Comparison of ENCODE assay signal across 26 cellular contexts in the genomic region with DNA sequence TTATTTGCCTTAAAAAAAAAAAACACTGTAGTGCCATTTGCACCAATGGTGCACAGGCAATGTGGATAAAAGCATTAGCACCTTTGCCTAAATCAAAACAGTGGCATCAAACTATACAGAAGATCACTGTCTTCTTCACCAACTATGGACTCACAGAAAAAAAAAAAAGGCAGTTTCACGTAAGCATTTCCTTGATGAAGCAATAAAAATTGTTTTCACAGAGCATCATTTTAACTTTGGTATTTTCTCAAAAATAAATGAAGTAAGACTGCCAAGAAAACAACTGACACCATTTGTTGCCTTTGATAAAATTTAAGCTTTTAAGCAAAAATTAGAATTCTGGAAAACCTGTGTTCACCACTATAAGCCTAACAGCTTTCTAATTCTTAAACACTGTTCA. TPM values are rescaled to one million over a fixed set of nuclear protein-coding genes. Genes with fewer than 3 reads are reported as not detected.
DNase-seq lines count a peak whose midpoint lies in the region; ATAC-seq and TF ChIP-seq lines count a peak whose summit lies in the region.
"Had no signal": no experiment of that assay in that cellular context is flagged by ENCODE, and none has a peak within 500 bp of the region (broad histone marks: within the 10 kb centered on the region; RNA-seq: fewer than 3 reads in every experiment).

No MANE protein-coding gene starts in this region.

- H3K79me2 ChIP-seq in Loucy (ENCODE audit: insufficient read depth, low read length): peaks cover 20% of the 10 kb centered on the region; the same call in 1 of the 2 replicates

- H2AFZ ChIP-seq in Loucy (ENCODE audit: low read length): no peak overlapping the region

- H3K36me3 Mint-ChIP-seq in CD8-positive, alpha-beta memory T cell: peaks cover 0 to 3% (median 0%) of the 10 kb centered on the region in 3 donors
- peaks cover 6% of the 10 kb centered on the region for H3K36me3 Mint-ChIP-seq in activated CD8-positive, alpha-beta T cell treated with anti-CD3 and anti-CD28 coated beads, Interleukin-2, amount 10 ng/mL, durations not matched to agents 7 days and 5 days (ENCODE audit: low read depth)
- H3K36me3 Mint-ChIP-seq: stimulated activated effector memory CD8-positive, alpha-beta T cell treated with anti-CD3 and anti-CD28 coated beads, Interleukin-12 subunit alpha, Interleukin-12 subunit beta, amount 100 ng/mL, for 72 hours had no signal

- H3K27me3 Mint-ChIP-seq in CD8-positive, alpha-beta memory T cell: no peaks in the 10 kb centered on the region
- no peaks in the 10 kb centered on the region for H3K27me3 Mint-ChIP-seq in activated CD8-positive, alpha-beta T cell treated with anti-CD3 and anti-CD28 coated beads, Interleukin-2, amount 10 ng/mL, durations not matched to agents 7 days and 5 days (ENCODE audit: low read depth)
- H3K27me3 Mint-ChIP-seq: activated CD8-positive, alpha-beta T cell treated with anti-CD3 and anti-CD28 coated beads for 36 hours; activated naive CD4-positive, alpha-beta T cell treated with anti-CD3 and anti-CD28 coated beads, Interleukin-2, amount 10 ng/mL, durations not matched to agents 7 days and 5 days; activated T-helper 17 cell treated with anti-CD3 and anti-CD28 coated beads, Interleukin-2, amount 50 U/mL, for 72 hours had no signal

- H3K4me3 ChIP-seq in Loucy (ENCODE audit: low read length, poor library complexity, severe bottlenecking) (no peak overlapping the region), cardiac fibroblast (replicated peaks in 1 of 2; ENCODE audit: low read depth in 2 of 2, low read length in 2 of 2) (no peak overlapping the region), vagina (no peak overlapping the region)
- no peak overlapping the region for H3K4me3 ChIP-seq in CD8-positive, alpha-beta memory T cell (ENCODE audit: low read length)
- H3K4me3 ChIP-seq: breast epithelium, colonic mucosa, gastrocnemius medialis, lung had no signal

- no peaks in the 10 kb centered on the region for H4K20me1 ChIP-seq in Loucy (ENCODE audit: insufficient read depth, low read length, poor library complexity, severe bottlenecking)

- no peak overlapping the region for H3K27ac ChIP-seq in CD8-positive, alpha-beta memory T cell (ENCODE audit: low read depth, low read length)
- H3K27ac ChIP-seq in vagina: no peak overlapping the region
- H3K27ac ChIP-seq: breast epithelium, colonic mucosa, gastrocnemius medialis, RWPE1 had no signal

- no peak for ATAC-seq in activated CD8-positive, alpha-beta T cell treated with anti-CD3 and anti-CD28 coated beads, Interleukin-2, amount 10 ng/mL, durations not matched to agents 7 days and 5 days
- ATAC-seq: activated CD8-positive, alpha-beta T cell treated with anti-CD3 and anti-CD28 coated beads for 36 hours; activated T-helper 17 cell treated with anti-CD3 and anti-CD28 coated beads, Interleukin-2, amount 50 U/mL, for 72 hours; gastrocnemius medialis; stimulated activated effector memory CD8-positive, alpha-beta T cell treated with anti-CD3 and anti-CD28 coated beads, Interleukin-12 subunit alpha, Interleukin-12 subunit beta, amount 100 ng/mL, for 72 hours had no signal

- peaks cover 59% of the 10 kb centered on the region for H3K4me1 ChIP-seq in Loucy (ENCODE audit: insufficient read depth, low read length, poor library complexity, severe bottlenecking)
- peaks cover 4% of the 10 kb centered on the region for H3K4me1 ChIP-seq in CD8-positive, alpha-beta memory T cell (ENCODE audit: insufficient read depth, low read length)
- H3K4me1 ChIP-seq in vagina: peaks cover 36% of the 10 kb centered on the region
- H3K4me1 ChIP-seq: colonic mucosa had no signal

- H3K27me3 ChIP-seq in Loucy (ENCODE audit: insufficient read depth, low read length, poor library complexity, severe bottlenecking) (no peaks in the 10 kb centered on the region), vagina (no peaks in the 10 kb centered on the region)
- no peaks in the 10 kb centered on the region for H3K27me3 ChIP-seq in CD8-positive, alpha-beta memory T cell (ENCODE audit: insufficient read depth, low read length, poor library complexity, severe bottlenecking)
- H3K27me3 ChIP-seq: breast epithelium, colonic mucosa, gastrocnemius medialis had no signal

- no peak overlapping the region for H3K27ac Mint-ChIP-seq in CD8-positive, alpha-beta memory T cell
- H3K27ac Mint-ChIP-seq in activated CD8-positive, alpha-beta T cell treated with anti-CD3 and anti-CD28 coated beads, Interleukin-2, amount 10 ng/mL, durations not matched to agents 7 days and 5 days: no peak overlapping the region
- H3K27ac Mint-ChIP-seq: activated CD8-positive, alpha-beta T cell treated with anti-CD3 and anti-CD28 coated beads for 36 hours; activated naive CD4-positive, alpha-beta T cell treated with anti-CD3 and anti-CD28 coated beads, Interleukin-2, amount 10 ng/mL, durations not matched to agents 7 days and 5 days; activated T-helper 17 cell treated with anti-CD3 and anti-CD28 coated beads, Interleukin-2, amount 50 U/mL, for 72 hours; nephron; stimulated activated effector memory CD8-positive, alpha-beta T cell treated with anti-CD3 and anti-CD28 coated beads, Interleukin-12 subunit alpha, Interleukin-12 subunit beta, amount 100 ng/mL, for 72 hours had no signal

- peak overlapping the region; percentile 9 for H3K4me2 ChIP-seq in Loucy (ENCODE audit: low read depth, low read length, poor library complexity, severe bottlenecking)

- no peaks in the 10 kb centered on the region for H3K36me3 ChIP-seq in Loucy (ENCODE audit: insufficient read depth, low read length)
- no peaks in the 10 kb centered on the region for H3K36me3 ChIP-seq in CD8-positive, alpha-beta memory T cell (ENCODE audit: insufficient read depth, low read length)
- no peaks in the 10 kb centered on the region for H3K36me3 ChIP-seq in vagina
- H3K36me3 ChIP-seq: breast epithelium, colonic mucosa, gastrocnemius medialis had no signal

- no peak overlapping the region for H3K9ac ChIP-seq in Loucy (ENCODE audit: low read depth, low read length, poor library complexity, severe bottlenecking)

- TF ChIP-seq POLR2A in vagina (IDR thresholded peaks at IDR 0.05): no peak

- peaks cover 13 to 31% (median 30%) of the 10 kb centered on the region in 3 donors for H3K4me1 Mint-ChIP-seq in CD8-positive, alpha-beta memory T cell
- H3K4me1 Mint-ChIP-seq in activated CD8-positive, alpha-beta T cell treated with anti-CD3 and anti-CD28 coated beads, Interleukin-2, amount 10 ng/mL, durations not matched to agents 7 days and 5 days (ENCODE audit: low read depth): peaks cover 19% of the 10 kb centered on the region

- peak; percentile 28 for DNase-seq in EH (ENCODE audit: low read depth)
- DNase-seq in cardiac fibroblast (ENCODE audit: low read depth in 2 of 2): peak; percentile 49 to 72
- DNase-seq in inferior parietal cortex (ENCODE audit: extremely low spot score): peak; percentile 10
- DNase-seq in NCI-H345 treated with DMSO at 0.1 percent for 48 hours (lab: John Stamatoyannopoulos, UW; ENCODE audit: unreplicated experiment): no peak
- DNase-seq in CD8-positive, alpha-beta memory T cell: no peak
- DNase-seq in vagina (ENCODE audit: extremely low spot score in 2 of 2): no peak
- DNase-seq in activated CD8-positive, alpha-beta T cell treated with anti-CD3 and anti-CD28 coated beads, Interleukin-2, amount 10 ng/mL, durations not matched to agents 7 days and 5 days: no peak
- DNase-seq: activated CD8-positive, alpha-beta T cell treated with anti-CD3 and anti-CD28 coated beads for 36 hours; activated naive CD4-positive, alpha-beta T cell treated with anti-CD3 and anti-CD28 coated beads, Interleukin-2, amount 10 ng/mL, durations not matched to agents 7 days and 5 days; amygdala; colonic mucosa; DMS153; effector CD4-positive, alpha-beta T cell; gastrocnemius medialis; NCI-H146; NCI-H226; NCI-H82; T-helper 2 cell; trophoblast cell had no signal

- no peaks in the 10 kb centered on the region for H3K9me3 ChIP-seq in Loucy (ENCODE audit: insufficient read depth, low read depth, low read length)
- no peaks in the 10 kb centered on the region for H3K9me3 ChIP-seq in CD8-positive, alpha-beta memory T cell (ENCODE audit: low read length)
- H3K9me3 ChIP-seq in vagina: no peaks in the 10 kb centered on the region
- H3K9me3 ChIP-seq: breast epithelium, colonic mucosa, gastrocnemius medialis had no signal

- CTCF ChIA-PET in CD8-positive, alpha-beta memory T cell (lab: Charles Lee): no interaction called here
- CTCF ChIA-PET in activated CD8-positive, alpha-beta T cell treated with anti-CD3 and anti-CD28 coated beads, Interleukin-2, amount 10 ng/mL, durations not matched to agents 7 days and 5 days (lab: Charles Lee): interaction anchor here (0.6 kb wide), 2 partner anchors 510 to 547 kb away, joined by 3 read pairs; no protein-coding TSS in a partner anchor

- intact Hi-C loops in vagina (cut with DNase I): no loop called here

- H3K4me3 Mint-ChIP-seq in CD8-positive, alpha-beta memory T cell: no peak overlapping the region
- no peak overlapping the region for H3K4me3 Mint-ChIP-seq in activated CD8-positive, alpha-beta T cell treated with anti-CD3 and anti-CD28 coated beads, Interleukin-2, amount 10 ng/mL, durations not matched to agents 7 days and 5 days
- H3K4me3 Mint-ChIP-seq: activated CD8-positive, alpha-beta T cell treated with anti-CD3 and anti-CD28 coated beads for 36 hours; activated naive CD4-positive, alpha-beta T cell treated with anti-CD3 and anti-CD28 coated beads, Interleukin-2, amount 10 ng/mL, durations not matched to agents 7 days and 5 days; activated T-helper 17 cell treated with anti-CD3 and anti-CD28 coated beads, Interleukin-2, amount 50 U/mL, for 72 hours; nephron; stimulated activated effector memory CD8-positive, alpha-beta T cell treated with anti-CD3 and anti-CD28 coated beads, Interleukin-12 subunit alpha, Interleukin-12 subunit beta, amount 100 ng/mL, for 72 hours had no signal

- peaks cover 3% of the 10 kb centered on the region for H3F3A ChIP-seq in Loucy (ENCODE audit: low read depth)

- no peaks in the 10 kb centered on the region for H3K9me2 ChIP-seq in Loucy (replicated peaks; ENCODE audit: low read depth, low read length)

- H3K9me3 Mint-ChIP-seq in CD8-positive, alpha-beta memory T cell: no peaks in the 10 kb centered on the region
- peaks cover 3% of the 10 kb centered on the region for H3K9me3 Mint-ChIP-seq in activated CD8-positive, alpha-beta T cell treated with anti-CD3 and anti-CD28 coated beads, Interleukin-2, amount 10 ng/mL, durations not matched to agents 7 days and 5 days (ENCODE audit: insufficient read depth)
- H3K9me3 Mint-ChIP-seq: activated naive CD4-positive, alpha-beta T cell treated with anti-CD3 and anti-CD28 coated beads, Interleukin-2, amount 10 ng/mL, durations not matched to agents 7 days and 5 days; activated T-helper 17 cell treated with anti-CD3 and anti-CD28 coated beads, Interleukin-2, amount 50 U/mL, for 72 hours; nephron; stimulated activated effector memory CD8-positive, alpha-beta T cell treated with anti-CD3 and anti-CD28 coated beads, Interleukin-12 subunit alpha, Interleukin-12 subunit beta, amount 100 ng/mL, for 72 hours had no signal

- POLR2A ChIA-PET in CD8-positive, alpha-beta memory T cell (lab: Charles Lee): no interaction called here
- POLR2A ChIA-PET in activated CD8-positive, alpha-beta T cell treated with anti-CD3 and anti-CD28 coated beads, Interleukin-2, amount 10 ng/mL, durations not matched to agents 7 days and 5 days (lab: Charles Lee): no interaction called here

- TF ChIP-seq CTCF in Loucy (conservative IDR thresholded peaks at IDR 0.05; ENCODE audit: low read length): no peak
- TF ChIP-seq CTCF in cardiac fibroblast (IDR thresholded peaks at IDR 0.05; ENCODE audit: low read depth, low read length): no peak
- no peak for TF ChIP-seq CTCF in vagina (IDR thresholded peaks at IDR 0.05)

RNA-seq across cellular contexts. Expression of gene METTL8, which starts 21.2 kb away (rescaled TPM):
- 10 to 100 TPM; 46.0 to 50.5 TPM for total RNA-seq in CD8-positive, alpha-beta memory T cell
- 16.6 TPM for polyA plus RNA-seq in CD8-positive, alpha-beta memory T cell
- 27.7 TPM for total RNA-seq in vagina
- total RNA-seq in activated CD8-positive, alpha-beta T cell treated with anti-CD3 and anti-CD28 coated beads, Interleukin-2, amount 10 ng/mL, durations not matched to agents 7 days and 5 days: 10 to 100 TPM; 20.9 to 22.4 TPM

RNA-seq across cellular contexts. Expression of gene DCAF17, which starts 21.5 kb away (rescaled TPM):
- 10 to 100 TPM; 19.3 to 19.8 TPM for total RNA-seq in CD8-positive, alpha-beta memory T cell
- 11.6 TPM for polyA plus RNA-seq in CD8-positive, alpha-beta memory T cell
- 19.6 TPM for total RNA-seq in vagina
- 10 to 100 TPM; 15.9 to 17.5 TPM for total RNA-seq in activated CD8-positive, alpha-beta T cell treated with anti-CD3 and anti-CD28 coated beads, Interleukin-2, amount 10 ng/mL, durations not matched to agents 7 days and 5 days

Comparison
In these comparisons a context has a peak if more than half of its experiments do, and no peak if none do; other contexts are left out.
1. DNase-seq: peak in EH (single experiment), cardiac fibroblast (2 of 2) and inferior parietal cortex (single experiment); none in NCI-H345 treated with DMSO at 0.1 percent for 48 hours (single experiment), CD8-positive, alpha-beta memory T cell (0 of 5), vagina (0 of 2) and activated CD8-positive, alpha-beta T cell treated with anti-CD3 and anti-CD28 coated beads, Interleukin-2, amount 10 ng/mL, durations not matched to agents 7 days and 5 days (single experiment).